10 cellular contexts compared by ENCODE assay signal in the genomic region with DNA sequence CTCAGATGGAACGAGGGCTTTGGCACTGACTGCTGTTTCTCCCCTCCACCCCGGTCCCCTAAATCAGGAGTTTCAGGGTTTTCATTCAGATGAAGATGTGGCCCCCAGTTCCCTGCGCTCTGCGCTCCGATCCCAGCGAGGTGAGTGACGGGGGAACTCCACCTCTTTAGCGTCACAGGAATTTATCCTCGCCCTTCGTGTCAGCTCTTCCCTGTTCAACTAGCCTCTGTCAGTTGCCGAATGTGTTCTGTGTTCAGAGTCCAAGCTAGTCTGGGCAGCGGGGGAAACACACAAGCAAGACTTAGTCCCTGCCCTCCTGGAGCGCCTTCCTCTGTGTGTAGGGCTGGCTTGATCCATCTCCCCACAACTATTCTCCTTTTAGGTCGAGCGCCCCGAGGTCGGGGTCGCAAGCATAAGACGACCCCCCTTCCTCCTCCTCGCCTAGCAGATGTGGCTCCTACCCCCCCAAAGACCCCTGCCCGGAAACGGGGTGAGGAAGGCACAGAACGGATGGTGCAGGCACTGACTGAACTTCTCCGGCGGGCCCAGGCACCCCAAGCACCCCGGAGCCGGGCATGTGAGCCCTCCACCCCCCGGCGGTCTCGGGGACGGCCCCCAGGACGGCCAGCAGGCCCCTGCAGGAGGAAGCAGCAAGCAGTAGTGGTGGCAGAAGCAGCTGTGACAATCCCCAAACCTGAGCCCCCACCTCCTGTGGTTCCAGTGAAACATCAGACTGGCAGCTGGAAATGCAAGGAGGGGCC. TPM values are rescaled to one million over a fixed set of nuclear protein-coding genes. Genes with fewer than 3 reads are reported as not detected.
DNase-seq lines count a peak whose midpoint lies in the region; ATAC-seq and TF ChIP-seq lines count a peak whose summit lies in the region.
"Had no signal": no experiment of that assay in that cellular context is flagged by ENCODE, and none has a peak within 500 bp of the region (broad histone marks: within the 10 kb centered on the region; RNA-seq: fewer than 3 reads in every experiment).

No MANE protein-coding gene starts in this region.

- H3K79me2 ChIP-seq in hepatocyte: peaks cover 49% of the 10 kb centered on the region

- intact Hi-C loops in activated CD8-positive, alpha-beta T cell treated with anti-CD3 and anti-CD28 coated beads for 36 hours (cut with micrococcal nuclease): loop anchor here (10.0 kb wide), 1 partner anchor 215 kb away; the partner anchor contains the start of gene LRFN3

- POLR2A ChIA-PET in activated CD8-positive, alpha-beta T cell treated with anti-CD3 and anti-CD28 coated beads for 36 hours (lab: Charles Lee): interaction anchor here (1.0 to 9.5 kb wide), 14 partner anchors 9 to 71 kb away, joined by 3 to 105 read pairs (median 8); partner anchors contain the start of genes COX6B1, IGFLR1, LIN37 and ZBTB32

- no peak overlapping the region for H3K4me3 ChIP-seq in hepatocyte

- no peak for TF ChIP-seq CTCF in activated CD8-positive, alpha-beta T cell treated with anti-CD3 and anti-CD28 coated beads for 36 hours (IDR thresholded peaks at IDR 0.05)
- TF ChIP-seq CTCF in hepatocyte (IDR thresholded peaks at IDR 0.05; ENCODE audit: poor library complexity): no peak

- CTCF ChIA-PET in activated CD8-positive, alpha-beta T cell treated with anti-CD3 and anti-CD28 coated beads for 36 hours (lab: Charles Lee): interaction anchor here (0.6 to 1.8 kb wide), 6 partner anchors 17 to 27 kb away, joined by 3 to 10 read pairs (median 4); no protein-coding TSS in a partner anchor

- H3K27ac ChIP-seq in hepatocyte: peak overlapping the region; percentile 85

- H4K20me1 ChIP-seq in hepatocyte (ENCODE audit: insufficient read depth, poor library complexity, severe bottlenecking): peaks cover 25% of the 10 kb centered on the region

- ATAC-seq in activated CD8-positive, alpha-beta T cell treated with anti-CD3 and anti-CD28 coated beads for 36 hours: no peak
- no peak for ATAC-seq in stimulated activated naive B cell treated with anti-CD40 and anti-IgM and Interleukin-4, amounts not matched to agents 10 μg/mL and 1 μg/mL and 100 μg/mL, for 72 hours (replicated peaks)
- ATAC-seq in GM21423 (IDR thresholded peaks at IDR 0.05; ENCODE audit: unreplicated experiment): no peak

- H3K4me3 Mint-ChIP-seq in activated CD8-positive, alpha-beta T cell treated with anti-CD3 and anti-CD28 coated beads for 36 hours: peak overlapping the region; percentile 94
- H3K4me3 Mint-ChIP-seq in stimulated activated naive B cell treated with anti-CD40 and anti-IgM and Interleukin-4, amounts not matched to agents 10 μg/mL and 1 μg/mL and 100 μg/mL, for 72 hours: peak overlapping the region; percentile 91

- H3K27me3 ChIP-seq in hepatocyte: no peaks in the 10 kb centered on the region

- DNase-seq in activated CD8-positive, alpha-beta memory T cell treated with anti-CD3 and anti-CD28 coated beads, Interleukin-2, amount 50 U/mL, for 48 hours: peak; percentile 57
- no peak for DNase-seq in activated CD8-positive, alpha-beta memory T cell treated with anti-CD3 and anti-CD28 coated beads, Interleukin-2, amount 50 U/mL, for 4 hours
- DNase-seq in activated CD8-positive, alpha-beta T cell treated with anti-CD3 and anti-CD28 coated beads for 36 hours: peak; percentile 33
- no peak for DNase-seq in hepatocyte (ENCODE audit: low spot score)
- no peak for DNase-seq in stimulated activated naive B cell treated with anti-CD40 and anti-IgM and Interleukin-4, amounts not matched to agents 10 μg/mL and 1 μg/mL and 100 μg/mL, for 72 hours
- DNase-seq in NAMALWA (ENCODE audit: low spot score): no peak
- no peak for DNase-seq in NK-92 treated with Interleukin-12 subunit alpha and Interleukin-12 subunit beta, amount 100 ng/mL, for 24 hours (lab: John Stamatoyannopoulos, UW)
- DNase-seq: NCI-H2081 had no signal

- H3K9me3 ChIP-seq in hepatocyte (ENCODE audit: low read depth): no peaks in the 10 kb centered on the region

- peaks cover 82% of the 10 kb centered on the region for H3K36me3 Mint-ChIP-seq in activated CD8-positive, alpha-beta T cell treated with anti-CD3 and anti-CD28 coated beads for 36 hours (ENCODE audit: low read depth)
- peaks cover 45 to 61% of the 10 kb centered on the region in 2 donors for H3K36me3 Mint-ChIP-seq in stimulated activated naive B cell treated with anti-CD40 and anti-IgM and Interleukin-4, amounts not matched to agents 10 μg/mL and 1 μg/mL and 100 μg/mL, for 72 hours

- H3K4me2 ChIP-seq in hepatocyte: peak overlapping the region; percentile 87

- H3K4me1 ChIP-seq in hepatocyte (ENCODE audit: insufficient read depth): peaks cover 15% of the 10 kb centered on the region

- no peaks in the 10 kb centered on the region for H3K9me2 ChIP-seq in hepatocyte (replicated peaks; ENCODE audit: insufficient read depth)

- H3K9me3 Mint-ChIP-seq in activated CD8-positive, alpha-beta T cell treated with anti-CD3 and anti-CD28 coated beads for 36 hours: no peaks in the 10 kb centered on the region
- no peaks in the 10 kb centered on the region for H3K9me3 Mint-ChIP-seq in stimulated activated naive B cell treated with anti-CD40 and anti-IgM and Interleukin-4, amounts not matched to agents 10 μg/mL and 1 μg/mL and 100 μg/mL, for 72 hours

- peak overlapping the region; percentile 94 for H3K27ac Mint-ChIP-seq in activated CD8-positive, alpha-beta T cell treated with anti-CD3 and anti-CD28 coated beads for 36 hours
- H3K27ac Mint-ChIP-seq in stimulated activated naive B cell treated with anti-CD40 and anti-IgM and Interleukin-4, amounts not matched to agents 10 μg/mL and 1 μg/mL and 100 μg/mL, for 72 hours: peak overlapping the region; percentile 95

- no peaks in the 10 kb centered on the region for H3K27me3 Mint-ChIP-seq in activated CD8-positive, alpha-beta T cell treated with anti-CD3 and anti-CD28 coated beads for 36 hours
- H3K27me3 Mint-ChIP-seq in stimulated activated naive B cell treated with anti-CD40 and anti-IgM and Interleukin-4, amounts not matched to agents 10 μg/mL and 1 μg/mL and 100 μg/mL, for 72 hours: no peaks in the 10 kb centered on the region

- H2AFZ ChIP-seq in hepatocyte: no peak overlapping the region

- 94% methylated on average over 28 of the region's 32 CpGs for WGBS in hepatocyte (ENCODE audit: low lambda C conversion rate, missing lambda C conversion rate)

- peaks cover 29% of the 10 kb centered on the region for H3K4me1 Mint-ChIP-seq in activated CD8-positive, alpha-beta T cell treated with anti-CD3 and anti-CD28 coated beads for 36 hours (ENCODE audit: low read depth)
- peaks cover 35 to 69% of the 10 kb centered on the region in 2 donors for H3K4me1 Mint-ChIP-seq in stimulated activated naive B cell treated with anti-CD40 and anti-IgM and Interleukin-4, amounts not matched to agents 10 μg/mL and 1 μg/mL and 100 μg/mL, for 72 hours

- no peaks in the 10 kb centered on the region for H3K36me3 ChIP-seq in hepatocyte (replicated peaks; ENCODE audit: insufficient read depth, low read depth)

RNA-seq across cellular contexts. Expression of gene KMT2B, which starts 1.8 kb away (rescaled TPM):
- 10 to 100 TPM; 62.9 to 63.6 TPM for total RNA-seq in activated CD8-positive, alpha-beta T cell treated with anti-CD3 and anti-CD28 coated beads for 36 hours
- total RNA-seq in hepatocyte: 6.9 and 12.8 TPM in 2 replicates
- 9.3 and 10.7 TPM in 2 replicates for polyA plus RNA-seq in hepatocyte

RNA-seq across cellular contexts. Expression of gene ZBTB32, which starts 15.2 kb away (rescaled TPM):
- total RNA-seq in activated CD8-positive, alpha-beta T cell treated with anti-CD3 and anti-CD28 coated beads for 36 hours: 100 to 1,000 TPM; 410 to 420 TPM
- total RNA-seq in hepatocyte: not detected in 2 replicates
- polyA plus RNA-seq in hepatocyte: 0.11 and 0.80 TPM in 2 replicates
- total RNA-seq: kidney epithelial cell had no signal

RNA-seq across cellular contexts. Expression of gene IGFLR1, which starts 22.7 kb away (rescaled TPM):
- 100 to 1,000 TPM; 140 to 143 TPM for total RNA-seq in activated CD8-positive, alpha-beta T cell treated with anti-CD3 and anti-CD28 coated beads for 36 hours
- 3.6 and 5.6 TPM in 2 replicates for total RNA-seq in hepatocyte
- polyA plus RNA-seq in hepatocyte: 4.5 and 4.6 TPM in 2 replicates

RNA-seq across cellular contexts. Expression of gene U2AF1L4, which starts 25.6 kb away (rescaled TPM):
- 10 to 100 TPM; 41.7 to 42.5 TPM for total RNA-seq in activated CD8-positive, alpha-beta T cell treated with anti-CD3 and anti-CD28 coated beads for 36 hours
- 11.4 and 27.4 TPM in 2 replicates for total RNA-seq in hepatocyte
- 60.7 and 76.0 TPM in 2 replicates for polyA plus RNA-seq in hepatocyte

RNA-seq across cellular contexts. Expression of gene PSENEN, which starts 25.9 kb away (rescaled TPM):
- total RNA-seq in activated CD8-positive, alpha-beta T cell treated with anti-CD3 and anti-CD28 coated beads for 36 hours: 10 to 100 TPM; 37.2 to 41.3 TPM
- total RNA-seq in hepatocyte: 24.8 and 39.1 TPM in 2 replicates
- polyA plus RNA-seq in hepatocyte: 106 and 127 TPM in 2 replicates

Comparison
In these comparisons a context has a peak if more than half of its experiments do, and no peak if none do; other contexts are left out.
1. DNase-seq: peak in activated CD8-positive, alpha-beta memory T cell treated with anti-CD3 and anti-CD28 coated beads, Interleukin-2, amount 50 U/mL, for 48 hours (single experiment) and activated CD8-positive, alpha-beta T cell treated with anti-CD3 and anti-CD28 coated beads for 36 hours (single experiment); none in activated CD8-positive, alpha-beta memory T cell treated with anti-CD3 and anti-CD28 coated beads, Interleukin-2, amount 50 U/mL, for 4 hours (single experiment), hepatocyte (single experiment), stimulated activated naive B cell treated with anti-CD40 and anti-IgM and Interleukin-4, amounts not matched to agents 10 μg/mL and 1 μg/mL and 100 μg/mL, for 72 hours (single experiment), NAMALWA (single experiment) and NK-92 treated with Interleukin-12 subunit alpha and Interleukin-12 subunit beta, amount 100 ng/mL, for 24 hours (single experiment).
2. RNA of gene ZBTB32, which starts 15.2 kb away (total RNA-seq): 410 to 420 TPM in activated CD8-positive, alpha-beta T cell treated with anti-CD3 and anti-CD28 coated beads for 36 hours; not detected in hepatocyte; every median in the first group is over 100 times any median in the second.
3. RNA of gene IGFLR1, which starts 22.7 kb away (total RNA-seq): 140 to 143 TPM in activated CD8-positive, alpha-beta T cell treated with anti-CD3 and anti-CD28 coated beads for 36 hours; 3.6 to 5.6 TPM in hepatocyte; every median in the first group is over 10 times any median in the second.